Comparison of ENCODE assay signal across 29 cellular contexts in the genomic region with DNA sequence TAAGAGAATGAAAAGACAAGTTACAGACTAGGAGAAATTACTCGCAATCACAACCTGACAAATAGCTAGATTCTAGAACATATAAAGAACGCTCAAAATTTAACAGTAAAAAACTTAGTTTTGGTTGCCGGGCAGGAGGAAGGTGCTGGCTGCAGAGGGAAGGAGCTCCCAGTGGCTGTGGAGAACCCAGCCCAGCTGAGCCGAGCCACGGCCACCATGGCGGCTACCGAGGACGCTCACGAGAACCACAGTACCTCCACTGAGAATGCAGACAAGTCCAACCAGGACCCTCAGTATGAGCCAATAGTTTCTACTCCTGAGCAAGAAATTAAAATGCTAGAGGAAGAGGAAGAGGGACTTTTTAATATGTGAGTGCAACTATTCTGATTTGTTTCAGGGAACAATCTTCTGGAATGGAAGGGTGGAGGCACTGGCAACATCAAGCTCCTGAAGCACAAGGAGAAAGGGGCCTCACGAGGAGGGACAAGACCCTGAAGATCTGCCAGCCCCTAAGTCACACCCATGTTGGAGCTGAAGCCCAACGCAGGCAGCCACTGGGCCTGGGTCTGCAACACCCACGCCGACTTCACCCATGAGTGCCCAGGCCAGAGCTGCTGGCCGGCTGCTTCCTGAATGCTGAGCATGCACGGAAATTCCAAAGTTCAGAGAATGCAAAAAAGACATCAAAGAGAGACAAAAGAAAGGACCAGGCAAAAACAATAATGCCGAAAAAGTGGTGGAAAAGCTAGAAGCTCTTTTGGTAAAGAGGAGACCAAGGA. TPM values are rescaled to one million over a fixed set of nuclear protein-coding genes. Genes with fewer than 3 reads are reported as not detected.
"Had no signal": no experiment of that assay in that cellular context is flagged by ENCODE, and none has a peak within 500 bp of the region (broad histone marks: within the 10 kb centered on the region; RNA-seq: fewer than 3 reads in every experiment).

No MANE protein-coding gene starts in this region.

- H3K36me3 ChIP-seq: adrenal gland, SJSA1 had no signal

- H3K4me1 ChIP-seq: adrenal gland, SJSA1 had no signal

- ATAC-seq: activated T-helper 17 cell treated with anti-CD3 and anti-CD28 coated beads, Interleukin-2, amount 50 U/mL, for 72 hours; Panc1; SK-N-SH treated with all-trans-retinoic acid at 6 μM for 48 hours; WTC11 had no signal

- H3K4me3 Mint-ChIP-seq: activated CD4-positive, alpha-beta memory T cell treated with anti-CD3 and anti-CD28 coated beads for 36 hours; activated CD4-positive, alpha-beta T cell treated with anti-CD3 and anti-CD28 coated beads, Interleukin-2, amount 10 ng/mL, durations not matched to agents 24 days and 14 days; activated naive CD8-positive, alpha-beta T cell treated with anti-CD3 and anti-CD28 coated beads, Interleukin-2, amount 10 ng/mL, durations not matched to agents 7 days and 5 days; activated T-helper 17 cell treated with anti-CD3 and anti-CD28 coated beads, Interleukin-2, amount 50 U/mL, for 72 hours; T-helper 1 cell treated with Interleukin-12 subunit alpha and Interleukin-12 subunit beta and Interleukin-4 antibody, amounts not matched to agents 30 μg/mL and 1 μg/mL, for 36 hours; WTC11 had no signal

- H3K27me3 ChIP-seq: adrenal gland, SJSA1 had no signal

- H3K27ac ChIP-seq: adrenal gland, SJSA1 had no signal

- H3K4me3 ChIP-seq: adrenal gland, SJSA1 had no signal

- H3K4me1 Mint-ChIP-seq: activated CD4-positive, alpha-beta T cell treated with anti-CD3 and anti-CD28 coated beads, Interleukin-2, amount 10 ng/mL, durations not matched to agents 24 days and 14 days; activated T-helper 17 cell treated with anti-CD3 and anti-CD28 coated beads, Interleukin-2, amount 50 U/mL, for 72 hours had no signal

- H3K27me3 Mint-ChIP-seq: activated CD4-positive, alpha-beta memory T cell treated with anti-CD3 and anti-CD28 coated beads for 36 hours; activated T-helper 17 cell treated with anti-CD3 and anti-CD28 coated beads, Interleukin-2, amount 50 U/mL, for 72 hours had no signal

- DNase-seq: activated CD4-positive, alpha-beta memory T cell treated with anti-CD3 and anti-CD28 coated beads for 36 hours; activated CD4-positive, alpha-beta T cell treated with anti-CD3 and anti-CD28 coated beads, Interleukin-2, amount 10 ng/mL, durations not matched to agents 24 days and 14 days; activated CD4-positive, CD25-positive, alpha-beta regulatory T cell treated with anti-CD3 and anti-CD28 coated beads, Interleukin-2, amount 50 U/mL, for 72 hours; activated CD8-positive, alpha-beta memory T cell treated with anti-CD3 and anti-CD28 coated beads for 24 hours; activated naive CD4-positive, alpha-beta T cell treated with anti-CD3 and anti-CD28 coated beads, Interleukin-2, amount 50 U/mL, for 16 hours; activated naive CD8-positive, alpha-beta T cell treated with anti-CD3 and anti-CD28 coated beads, Interleukin-2, amount 10 ng/mL, durations not matched to agents 7 days and 5 days; activated T-cell treated with anti-CD3 and anti-CD28 coated beads, Interleukin-2, amount 50 U/mL, for 48 hours; adrenal gland; anterior cingulate cortex; cerebellar nuclear complex; MM.1S; NCI-H1105; NCI-H1436; NCI-H1694 treated with DMSO at 0.1 percent for 48 hours; NCI-H2029 treated with DMSO at 0.1 percent for 48 hours; NCI-H345; NCI-H510A; NCI-H526 treated with DMSO at 0.1 percent for 48 hours; NCI-H82; OCI-M1; RPMI8226; SHP77; SW 1271 had no signal

- H3K27ac Mint-ChIP-seq: activated CD4-positive, alpha-beta memory T cell treated with anti-CD3 and anti-CD28 coated beads for 36 hours; activated CD4-positive, alpha-beta T cell treated with anti-CD3 and anti-CD28 coated beads, Interleukin-2, amount 10 ng/mL, durations not matched to agents 24 days and 14 days; activated naive CD8-positive, alpha-beta T cell treated with anti-CD3 and anti-CD28 coated beads, Interleukin-2, amount 10 ng/mL, durations not matched to agents 7 days and 5 days; activated T-helper 17 cell treated with anti-CD3 and anti-CD28 coated beads, Interleukin-2, amount 50 U/mL, for 72 hours; T-helper 1 cell treated with Interleukin-12 subunit alpha and Interleukin-12 subunit beta and Interleukin-4 antibody, amounts not matched to agents 30 μg/mL and 1 μg/mL, for 36 hours; WTC11 had no signal

- H3K36me3 Mint-ChIP-seq: activated CD4-positive, alpha-beta memory T cell treated with anti-CD3 and anti-CD28 coated beads for 36 hours; activated naive CD8-positive, alpha-beta T cell treated with anti-CD3 and anti-CD28 coated beads, Interleukin-2, amount 10 ng/mL, durations not matched to agents 7 days and 5 days; WTC11 had no signal

- H3K9me3 ChIP-seq: adrenal gland, SJSA1 had no signal

- H3K9me3 Mint-ChIP-seq: activated CD4-positive, alpha-beta memory T cell treated with anti-CD3 and anti-CD28 coated beads for 36 hours; activated CD4-positive, alpha-beta T cell treated with anti-CD3 and anti-CD28 coated beads, Interleukin-2, amount 10 ng/mL, durations not matched to agents 24 days and 14 days; activated naive CD8-positive, alpha-beta T cell treated with anti-CD3 and anti-CD28 coated beads, Interleukin-2, amount 10 ng/mL, durations not matched to agents 7 days and 5 days; activated T-helper 17 cell treated with anti-CD3 and anti-CD28 coated beads, Interleukin-2, amount 50 U/mL, for 72 hours; T-helper 1 cell treated with Interleukin-12 subunit alpha and Interleukin-12 subunit beta and Interleukin-4 antibody, amounts not matched to agents 30 μg/mL and 1 μg/mL, for 36 hours; WTC11 had no signal

RNA-seq across cellular contexts. Expression of a gene that starts 55.0 kb away (rescaled TPM):
- total RNA-seq: SJSA1 had no signal
